In genomic region chr1:45265244-45265643, GRCh38 we compare ENCODE assay signal across 24 cellular contexts.
"Had no signal": no experiment of that assay in that cellular context is flagged by ENCODE, and none has a peak within 500 bp of the region (broad histone marks: within the 10 kb centered on the region; RNA-seq: fewer than 3 reads in every experiment).

No MANE protein-coding gene starts in this region.

- H3K9me3 ChIP-seq: adrenal gland, breast epithelium, MG63, SJSA1 had no signal

- H3K36me3 ChIP-seq: adrenal gland, breast epithelium, MG63, SJSA1 had no signal

- DNase-seq: activated CD4-positive, alpha-beta T cell treated with anti-CD3 and anti-CD28 coated beads for 4 hours; activated CD4-positive, alpha-beta T cell treated with anti-CD3 and anti-CD28 coated beads, Interleukin-2, amount 50 U/mL, for 4 hours; activated CD8-positive, alpha-beta memory T cell treated with anti-CD3 and anti-CD28 coated beads, Interleukin-2, amount 50 U/mL, for 48 hours; activated CD8-positive, alpha-beta T cell treated with anti-CD3 and anti-CD28 coated beads, Interleukin-2, amount 10 ng/mL, durations not matched to agents 7 days and 5 days; activated naive CD4-positive, alpha-beta T cell treated with anti-CD3 and anti-CD28 coated beads, Interleukin-2, amount 50 U/mL, for 16 hours; activated naive CD8-positive, alpha-beta T cell treated with anti-CD3 and anti-CD28 coated beads, Interleukin-2, amount 10 ng/mL, durations not matched to agents 7 days and 5 days; activated T-cell treated with anti-CD3 and anti-CD28 coated beads, Interleukin-2, amount 50 U/mL, for 1 hour; adrenal gland; caudate nucleus; MG63; MV-4-11; NCI-H1105; NCI-H1436; NCI-H1694 treated with DMSO at 0.1 percent for 48 hours; NCI-H2029 treated with DMSO at 0.1 percent for 48 hours; NCI-H510A treated with DMSO at 0.1 percent for 48 hours; PC-3; SHP77; SW 1271 had no signal

- H3K4me3 ChIP-seq: adrenal gland, breast epithelium, MG63, SJSA1 had no signal

- H3K27me3 ChIP-seq: adrenal gland, breast epithelium, MG63, SJSA1 had no signal

- ATAC-seq: activated CD4-positive, CD25-positive, alpha-beta regulatory T cell treated with anti-CD3 and anti-CD28 coated beads, Interleukin-2, amount 50 U/mL, for 24 hours; activated CD8-positive, alpha-beta T cell treated with anti-CD3 and anti-CD28 coated beads, Interleukin-2, amount 10 ng/mL, durations not matched to agents 7 days and 5 days; SK-N-SH treated with all-trans-retinoic acid at 6 μM for 48 hours had no signal

- FAIRE-seq: RCC 7860 had no signal
